8 cellular contexts compared by ENCODE assay signal in the genomic region with DNA sequence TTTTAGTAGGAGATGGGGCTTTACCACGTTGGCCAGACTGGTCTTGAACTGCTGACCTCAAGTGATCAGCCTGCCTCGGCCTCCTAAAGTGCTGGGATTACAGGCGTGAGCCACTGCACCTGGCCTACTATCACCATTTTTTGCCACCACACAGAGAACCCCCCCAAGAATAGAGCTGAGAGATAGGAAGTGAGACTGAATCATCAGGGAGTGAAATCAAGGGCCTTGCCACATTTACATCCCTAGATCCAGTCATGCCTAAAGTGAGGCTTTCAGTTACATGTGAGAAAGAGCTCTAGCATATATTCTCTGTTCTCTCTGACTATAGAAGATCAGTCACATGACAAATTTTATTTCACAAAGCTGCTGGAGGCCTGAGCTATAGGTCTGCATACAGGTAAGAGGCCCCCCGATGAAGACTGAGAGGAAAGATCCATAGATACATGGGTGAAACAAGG. TPM values are rescaled to one million over a fixed set of nuclear protein-coding genes. Genes with fewer than 3 reads are reported as not detected.
A peak's percentile ranks its signal among the peaks of the same experiment; 100 is the strongest.
DNase-seq lines count a peak whose midpoint lies in the region; ATAC-seq and TF ChIP-seq lines count a peak whose summit lies in the region.
"Had no signal": no experiment of that assay in that cellular context is flagged by ENCODE, and none has a peak within 500 bp of the region (broad histone marks: within the 10 kb centered on the region; RNA-seq: fewer than 3 reads in every experiment).

No MANE protein-coding gene starts in this region.

- no peak overlapping the region for H3K27ac ChIP-seq in brain microvascular endothelial cell

- no peak overlapping the region for H3K4me3 ChIP-seq in fibroblast of mammary gland (ENCODE audit: control insufficient read depth, low read depth, low read length)
- no peak overlapping the region for H3K4me3 ChIP-seq in brain microvascular endothelial cell (ENCODE audit: low read depth, low read length)

- no peaks in the 10 kb centered on the region for H3K36me3 ChIP-seq in brain microvascular endothelial cell (replicated peaks)

- peak; percentile 36 for DNase-seq in fibroblast of mammary gland (ENCODE audit: low read depth)
- no peak for DNase-seq in mesenteric fat pad (ENCODE audit: low spot score)
- DNase-seq in brain microvascular endothelial cell: no peak
- no peak for DNase-seq in activated CD4-positive, alpha-beta T cell treated with anti-CD3 and anti-CD28 coated beads for 48 hours
- DNase-seq: kidney glomerular epithelial cell had no signal

- in situ Hi-C loops in brain microvascular endothelial cell (cut with HindIII; ENCODE audit: low pct_ligation_motif_present, low sequenced_read_pairs): no loop called here

- ATAC-seq in GM18517 (IDR thresholded peaks at IDR 0.05; ENCODE audit: unreplicated experiment): peak; percentile 38
- ATAC-seq in GM21619 (IDR thresholded peaks at IDR 0.05; ENCODE audit: unreplicated experiment): peak; percentile 35
- ATAC-seq in HG03571 (IDR thresholded peaks at IDR 0.05; ENCODE audit: unreplicated experiment): peak; percentile 38

- H3K27me3 ChIP-seq in brain microvascular endothelial cell (replicated peaks): no peaks in the 10 kb centered on the region

- no peak for TF ChIP-seq CTCF in fibroblast of mammary gland (conservative IDR thresholded peaks at IDR 0.05; ENCODE audit: control insufficient read depth, insufficient read depth, low read depth, low read length)
- no peak for TF ChIP-seq CTCF in brain microvascular endothelial cell (IDR thresholded peaks at IDR 0.05; ENCODE audit: low read depth, low read length, missing control alignments)

RNA-seq across cellular contexts. Expression of a gene that starts 28.0 kb away (rescaled TPM):
- total RNA-seq in mesenteric fat pad: 79.7 TPM

RNA-seq across cellular contexts. Expression of a gene that starts 37.5 kb away (rescaled TPM):
- 1,485 TPM for total RNA-seq in mesenteric fat pad
